Comparison of ENCODE assay signal across 23 cellular contexts in the genomic region with DNA sequence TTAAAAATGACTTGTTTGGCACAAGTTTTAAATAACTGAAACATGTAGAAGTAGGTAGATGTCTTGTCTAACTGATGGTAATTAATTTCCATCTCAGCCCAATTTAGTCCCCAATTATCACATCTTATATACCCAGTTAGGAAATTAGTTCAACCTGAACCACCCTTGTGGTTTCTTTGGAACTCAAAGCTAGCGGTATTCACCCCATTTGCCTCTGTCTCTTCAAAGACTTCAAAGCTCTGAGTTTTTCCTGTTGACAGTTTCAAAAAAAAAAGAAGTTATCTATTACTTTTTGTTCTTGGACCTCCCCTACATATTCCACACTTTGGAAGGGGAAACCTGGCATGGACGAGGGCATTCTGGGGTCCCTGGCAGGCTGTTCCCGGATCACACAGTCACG.
"Had no signal": no experiment of that assay in that cellular context is flagged by ENCODE, and none has a peak within 500 bp of the region (broad histone marks: within the 10 kb centered on the region; RNA-seq: fewer than 3 reads in every experiment).

No MANE protein-coding gene starts in this region.

- H3K9me3 ChIP-seq: colonic mucosa, esophagus squamous epithelium, gastrocnemius medialis, heart right ventricle, left lung, lower lobe of right lung, mucosa of descending colon had no signal

- H3K27me3 ChIP-seq: colonic mucosa, esophagus squamous epithelium, gastrocnemius medialis, heart right ventricle, left lung had no signal

- H3K4me1 ChIP-seq: colonic mucosa, esophagus squamous epithelium, gastrocnemius medialis, left lung, lower lobe of right lung had no signal

- H3K4me3 ChIP-seq: colonic mucosa, esophagus squamous epithelium, gastrocnemius medialis, heart right ventricle, left lung, lower lobe of right lung, mucosa of descending colon had no signal

- H3K27ac ChIP-seq: colonic mucosa, epithelial cell of prostate, esophagus squamous epithelium, gastrocnemius medialis, heart right ventricle, left lung, lower lobe of right lung had no signal

- DNase-seq: colonic mucosa; cortex of kidney; effector CD8-positive, alpha-beta T cell; effector memory CD8-positive, alpha-beta T cell; endodermal cell; erythroblast; esophagus squamous epithelium; foreskin fibroblast; foreskin melanocyte; gastrocnemius medialis; glutamatergic neuron; head of caudate nucleus; heart right ventricle; hippocampal formation; left cardiac atrium; left lung; left ventricle myocardium superior; lower lobe of right lung; mesenchymal stem cell; mucosa of descending colon; naive B cell had no signal

- ATAC-seq: effector memory CD8-positive, alpha-beta T cell; esophagus mucosa; gastrocnemius medialis; heart right ventricle; left cardiac atrium; left lung; left ventricle myocardium superior; lower lobe of right lung; mucosa of descending colon had no signal

- H3K36me3 ChIP-seq: colonic mucosa, esophagus squamous epithelium, gastrocnemius medialis, heart right ventricle, left lung, lower lobe of right lung had no signal
